5 cellular contexts compared by ENCODE assay signal in the genomic region with DNA sequence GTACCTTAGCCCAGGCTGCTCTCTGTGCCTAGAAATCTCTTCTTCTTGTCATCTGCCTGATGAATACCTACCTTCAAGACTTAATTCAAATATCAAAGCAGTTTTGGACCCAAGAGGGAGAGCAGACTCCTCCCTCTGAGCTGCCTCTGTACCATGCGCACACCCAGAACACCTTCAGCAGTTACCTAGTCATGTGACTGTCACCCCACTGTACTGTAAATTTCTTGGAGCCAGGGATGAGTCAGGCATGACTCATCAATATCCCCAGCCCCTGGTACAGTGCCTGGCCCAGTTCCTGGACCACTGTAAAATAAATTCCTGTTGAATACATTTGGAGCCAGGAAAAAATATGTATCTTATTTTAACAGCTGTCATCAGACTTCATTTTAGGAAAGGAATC.
A peak's percentile ranks its signal among the peaks of the same experiment; 100 is the strongest.
TF ChIP-seq lines count a peak whose summit lies in the region.
"Not testable (repeated sequence)": the region's sequence is repeated elsewhere in the genome, so short reads cannot be mapped to it uniquely, and the experiment has no call there.

No MANE protein-coding gene starts in this region.

TF ChIP-seq in A549, 52 proteins besides CTCF, POLR2A, EP300 and RAD21:
- TF ChIP-seq FOSL2 (IDR thresholded peaks at IDR 0.05): not testable (repeated sequence)
- TF ChIP-seq FOSL2 (CRISPR knock-in tag; IDR thresholded peaks at IDR 0.05): peak; percentile 35

TF ChIP-seq in IMR-90, 13 proteins besides CTCF, POLR2A, EP300 and RAD21:
- TF ChIP-seq NFE2L2 (IDR thresholded peaks at IDR 0.05; ENCODE audit: low read depth, low read length): peak; percentile 45

TF ChIP-seq in K562, 482 proteins besides CTCF, POLR2A, EP300 and RAD21:
- 0 out of 2 replicates have a peak, but pooled peaks have one; percentile 33 for TF ChIP-seq JUN (IDR thresholded peaks at IDR 0.05; ENCODE audit: borderline replicate concordance, low read depth, low read length)
- TF ChIP-seq JUN (CRISPR knock-in tag; IDR thresholded peaks at IDR 0.05; ENCODE audit: borderline replicate concordance); TOE1 (CRISPR knock-in tag; IDR thresholded peaks at IDR 0.05; ENCODE audit: borderline replicate concordance, low read depth): not testable (repeated sequence)
- TF ChIP-seq MAFF (IDR thresholded peaks at IDR 0.05; ENCODE audit: low read length): peak; percentile 58
- TF ChIP-seq, protein P1, sequence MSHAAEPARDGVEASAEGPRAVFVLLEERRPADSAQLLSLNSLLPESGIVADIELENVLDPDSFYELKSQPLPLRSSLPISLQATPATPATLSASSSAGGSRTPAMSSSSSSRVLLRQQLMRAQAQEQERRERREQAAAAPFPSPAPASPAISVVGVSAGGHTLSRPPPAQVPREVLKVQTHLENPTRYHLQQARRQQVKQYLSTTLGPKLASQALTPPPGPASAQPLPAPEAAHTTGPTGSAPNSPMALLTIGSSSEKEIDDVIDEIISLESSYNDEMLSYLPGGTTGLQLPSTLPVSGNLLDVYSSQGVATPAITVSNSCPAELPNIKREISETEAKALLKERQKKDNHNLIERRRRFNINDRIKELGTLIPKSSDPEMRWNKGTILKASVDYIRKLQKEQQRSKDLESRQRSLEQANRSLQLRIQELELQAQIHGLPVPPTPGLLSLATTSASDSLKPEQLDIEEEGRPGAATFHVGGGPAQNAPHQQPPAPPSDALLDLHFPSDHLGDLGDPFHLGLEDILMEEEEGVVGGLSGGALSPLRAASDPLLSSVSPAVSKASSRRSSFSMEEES (CRISPR knock-in tag; IDR thresholded peaks at IDR 0.05): peak; percentile 65
- TF ChIP-seq NRF1 (conservative IDR thresholded peaks at IDR 0.05 in 1 of 2, IDR thresholded peaks at IDR 0.05 in 1 of 2): peak; percentile 68 to 71
- TF ChIP-seq MAFG (tag; conservative IDR thresholded peaks at IDR 0.05): peak; percentile 76
- TF ChIP-seq NFE2L1 (tag; IDR thresholded peaks at IDR 0.05; ENCODE audit: borderline replicate concordance, low read depth): peak; percentile 54; the same call in 1 of the 2 replicates
- peak; percentile 81 for TF ChIP-seq ZNF316 (IDR thresholded peaks at IDR 0.05)
- peak; percentile 95 for TF ChIP-seq FOSL1 (tag; conservative IDR thresholded peaks at IDR 0.05)
- TF ChIP-seq TOE1 (IDR thresholded peaks at IDR 0.05; ENCODE audit: borderline replicate concordance): peak; percentile 82
- TF ChIP-seq C11orf30 (IDR thresholded peaks at IDR 0.05; ENCODE audit: low read depth): peak; percentile 60
- peak; percentile 83 for TF ChIP-seq JUND (IDR thresholded peaks at IDR 0.05; ENCODE audit: borderline replicate concordance, low read depth, low read length)
- peak; percentile 88; the same call in 2 of the 3 replicates for TF ChIP-seq JUND (tag; IDR thresholded peaks at IDR 0.05; ENCODE audit: borderline replicate concordance, low read depth, low read length)
- peak; percentile 66; the same call in 1 of the 2 replicates for TF ChIP-seq RAD51 (IDR thresholded peaks at IDR 0.05; ENCODE audit: borderline replicate concordance, low read depth)
- TF ChIP-seq TRIM24 (IDR thresholded peaks at IDR 0.05): 0 out of 4 replicates have a peak, but pooled peaks of 1 of the 2 experiments have one; percentile 20
- peak; percentile 32; the same call in 1 of the 2 replicates for TF ChIP-seq ARID1B (IDR thresholded peaks at IDR 0.05)
- peak; percentile 54; the same call in 1 of the 2 replicates for TF ChIP-seq BACH1 (tag; IDR thresholded peaks at IDR 0.05)
- TF ChIP-seq, protein P2, sequence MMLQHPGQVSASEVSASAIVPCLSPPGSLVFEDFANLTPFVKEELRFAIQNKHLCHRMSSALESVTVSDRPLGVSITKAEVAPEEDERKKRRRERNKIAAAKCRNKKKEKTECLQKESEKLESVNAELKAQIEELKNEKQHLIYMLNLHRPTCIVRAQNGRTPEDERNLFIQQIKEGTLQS (IDR thresholded peaks at IDR 0.05): peak; percentile 90
- TF ChIP-seq, protein P2 (CRISPR knock-in tag; conservative IDR thresholded peaks at IDR 0.05): not testable (repeated sequence)
- TF ChIP-seq NFE2 (IDR thresholded peaks at IDR 0.05; ENCODE audit: low read depth): peak; percentile 56; the same call in 1 of the 2 replicates
- TF ChIP-seq MAFK (IDR thresholded peaks at IDR 0.05; ENCODE audit: low read length): peak; percentile 33; the same call in 1 of the 2 replicates

TF ChIP-seq in endothelial cell of umbilical vein, 7 proteins besides CTCF, POLR2A, EP300 and RAD21:
- peak; percentile 8 for TF ChIP-seq FOS (IDR thresholded peaks at IDR 0.05; ENCODE audit: borderline replicate concordance, insufficient read depth, low read length)
TF ChIP-seq in endothelial cell of umbilical vein: peak in this region for 1; not testable (repeated sequence) for 6.

TF ChIP-seq in HepG2, 621 proteins besides CTCF, POLR2A, EP300 and RAD21:
- TF ChIP-seq FOSL2 (CRISPR knock-in tag; IDR thresholded peaks at IDR 0.05): peak; percentile 59
